In the genomic region with DNA sequence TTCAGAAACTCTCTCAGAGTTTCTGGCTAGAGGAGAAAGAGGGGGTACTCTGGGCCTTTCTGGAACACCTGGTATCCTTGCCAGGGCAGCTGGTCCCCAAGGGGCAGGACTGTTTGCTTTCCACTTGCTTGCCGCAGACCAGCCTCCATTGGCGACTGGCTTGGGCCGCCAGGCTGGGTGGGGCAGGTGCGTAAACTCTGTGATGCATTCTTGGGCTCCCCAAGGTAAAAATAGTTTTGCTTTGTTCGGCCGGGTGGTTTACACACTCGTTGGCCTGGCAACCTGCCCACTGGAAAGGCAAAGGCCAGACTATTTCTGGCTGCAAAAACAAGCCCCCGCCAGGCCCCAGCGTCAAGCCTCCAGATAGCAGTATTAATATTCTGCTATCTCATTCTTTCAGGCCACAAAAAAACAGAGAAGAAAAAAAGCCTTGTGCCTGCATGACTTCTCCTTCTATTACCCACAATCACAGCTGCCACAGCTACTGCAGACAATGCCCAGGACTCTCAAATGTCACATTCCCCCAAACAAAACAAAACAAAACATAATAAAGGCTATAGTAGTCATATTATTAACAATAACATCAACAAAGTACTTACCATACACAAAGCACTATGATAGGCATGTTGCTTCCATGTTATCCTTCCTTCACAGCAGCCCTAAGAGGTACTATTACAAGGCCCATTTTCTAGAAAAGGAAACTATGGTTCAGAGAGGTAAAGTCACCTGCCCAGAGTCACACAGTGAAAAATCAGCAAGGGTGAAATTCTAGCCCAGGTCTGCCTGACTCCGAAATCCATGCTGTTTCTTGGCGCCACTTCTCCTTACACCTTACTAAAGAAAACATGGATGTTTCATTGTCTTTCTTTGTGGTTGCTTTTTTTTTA, we compare ENCODE assay signal across 7 cellular contexts. TPM values are rescaled to one million over a fixed set of nuclear protein-coding genes. Genes with fewer than 3 reads are reported as not detected.
DNase-seq lines count a peak whose midpoint lies in the region; ATAC-seq and TF ChIP-seq lines count a peak whose summit lies in the region.

No MANE protein-coding gene starts in this region.

- H3K27ac ChIP-seq in prostate gland (no peak overlapping the region), GM23248 (no peak overlapping the region)

- peaks cover 11% of the 10 kb centered on the region; the same call in 1 of the 2 replicates for H3F3A ChIP-seq in GM23248 (ENCODE audit: insufficient read depth)

- intact Hi-C loops in prostate gland (cut with DNase I), result no loop called here

- H3K9ac ChIP-seq in GM23248, result no peak overlapping the region

- H3K4me3 ChIP-seq in prostate gland, result no peak overlapping the region
- H3K4me3 ChIP-seq in GM23248, result no peak overlapping the region

- no peaks in the 10 kb centered on the region for H4K20me1 ChIP-seq in GM23248 (ENCODE audit: insufficient read depth)

- no peak overlapping the region for H3K4me2 ChIP-seq in GM23248 (ENCODE audit: unreplicated experiment)

- TF ChIP-seq POLR2A in erythroblast (IDR thresholded peaks at IDR 0.05; ENCODE audit: low read length), result no peak
- TF ChIP-seq POLR2A in prostate gland (IDR thresholded peaks at IDR 0.05), result no peak

- no peaks in the 10 kb centered on the region for H3K79me2 ChIP-seq in GM23248 (ENCODE audit: insufficient read depth)

- no peaks in the 10 kb centered on the region for H3K9me2 ChIP-seq in GM23248 (ENCODE audit: insufficient read depth)

- TF ChIP-seq CTCF in prostate gland (IDR thresholded peaks at IDR 0.05), result no peak

- H3K9me3 ChIP-seq in prostate gland (no peaks in the 10 kb centered on the region), GM23248 (ENCODE audit: low read depth) (no peaks in the 10 kb centered on the region)

- H3K4me1 ChIP-seq in prostate gland (replicated peaks) (no peaks in the 10 kb centered on the region), GM23248 (ENCODE audit: insufficient read depth) (peaks cover 9% of the 10 kb centered on the region; the same call in 1 of the 2 replicates)

- WGBS in prostate gland, result 38% methylated on average over 11 of the region's 11 CpGs
- WGBS in GM23248 (ENCODE audit: low coverage in 1 of 2, low lambda C conversion rate in 2 of 2, missing lambda C conversion rate in 2 of 2), 2 experiments, result 65 to 67% methylated on average over 11 of the region's 11 CpGs

- in situ Hi-C loops in GM23248 (cut with MboI), result no loop called here

- ATAC-seq in GM19035 (IDR thresholded peaks at IDR 0.05; ENCODE audit: unreplicated experiment) (peak; percentile 90), HG02943 (IDR thresholded peaks at IDR 0.05; ENCODE audit: low read depth, unreplicated experiment) (peak; percentile 88)

- DNase-seq in NCI-H345 treated with DMSO at 0.1 percent for 48 hours (lab: John Stamatoyannopoulos, UW; ENCODE audit: unreplicated experiment), result peak; percentile 63
- DNase-seq in erythroblast (lab: John Stamatoyannopoulos, UW), result peak; percentile 3 to 13
- DNase-seq in prostate gland (ENCODE audit: low spot score), result peak; percentile 15
- no peak for DNase-seq in inferior parietal cortex (ENCODE audit: extremely low spot score)
- DNase-seq in GM23248, result no peak

- H3K36me3 ChIP-seq in prostate gland, result no peaks in the 10 kb centered on the region
- H3K36me3 ChIP-seq in GM23248 (ENCODE audit: low read depth), result no peaks in the 10 kb centered on the region

- H2AFZ ChIP-seq in GM23248, result no peak overlapping the region

- H3K27me3 ChIP-seq in prostate gland (replicated peaks; ENCODE audit: insufficient read depth), result no peaks in the 10 kb centered on the region
- H3K27me3 ChIP-seq in GM23248 (replicated peaks; ENCODE audit: insufficient read depth), result no peaks in the 10 kb centered on the region

RNA-seq across cellular contexts. Expression of a gene that starts 14.0 kb away (rescaled TPM):
- 1 to 10 TPM in 1 of 2 donors, under 1 TPM in 1; 0.27 to 2.6 TPM for total RNA-seq in prostate gland
- total RNA-seq in GM23248 (2014; rRNA removed; shearing (Covaris generic)), result 0.13 and 0.76 TPM in 2 replicates
- 0.18 TPM in 1 of 2 replicates, not detected in the other for polyA plus RNA-seq in GM23248 (2016; fragmentation: Nextera tagmentation; extraction: Ambion mirVana)

Comparison
In these comparisons a context has a peak if more than half of its experiments do, and no peak if none do; other contexts are left out.
1. DNase-seq: peak in NCI-H345 treated with DMSO at 0.1 percent for 48 hours (single experiment), erythroblast (2 of 2) and prostate gland (single experiment); none in inferior parietal cortex (single experiment) and GM23248 (single experiment).